Comparison of ENCODE assay signal across 8 cellular contexts in the genomic region with DNA sequence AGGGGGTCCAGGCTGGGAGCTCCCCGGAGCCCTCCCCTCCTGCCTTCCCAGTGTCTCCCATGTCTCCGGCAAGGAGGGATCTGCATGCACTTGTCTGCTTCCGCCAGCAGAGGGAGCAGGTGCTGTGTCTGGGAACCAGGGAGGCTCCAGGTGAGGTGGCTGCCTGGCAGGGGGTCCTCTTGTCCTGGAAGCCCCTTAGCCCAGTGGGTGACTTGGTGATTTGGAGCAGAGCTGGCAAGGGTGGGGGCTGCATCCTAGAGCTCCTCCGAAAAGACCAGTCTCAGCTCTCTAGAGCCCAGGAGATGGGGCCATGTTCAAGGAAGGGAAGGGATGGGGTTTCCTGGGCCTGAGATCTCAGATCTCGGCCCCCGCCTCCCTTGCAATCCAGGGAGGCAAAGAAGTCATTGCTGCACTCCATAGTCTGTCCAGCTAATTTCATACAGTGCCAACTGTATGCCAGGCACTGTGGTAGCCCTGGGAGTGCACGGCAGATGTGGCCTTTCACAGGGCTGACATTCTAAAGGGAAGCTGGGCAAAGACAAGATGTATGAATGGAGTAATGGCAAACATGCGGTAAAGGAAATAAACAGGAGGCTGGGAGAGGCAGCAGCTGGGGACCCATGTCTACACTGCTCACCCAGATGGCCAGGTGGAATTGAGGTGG.
DNase-seq lines count a peak whose midpoint lies in the region; ATAC-seq and TF ChIP-seq lines count a peak whose summit lies in the region.

No MANE protein-coding gene starts in this region.

- ATAC-seq in GM19351 (IDR thresholded peaks at IDR 0.05; ENCODE audit: unreplicated experiment) = peak; percentile 59
- no peak for ATAC-seq in HG03439 (IDR thresholded peaks at IDR 0.05; ENCODE audit: unreplicated experiment)

- in situ Hi-C loops in astrocyte of the spinal cord (cut with HindIII; ENCODE audit: low sequenced_read_pairs) = no loop called here

- TF ChIP-seq CTCF in AG09309 (IDR thresholded peaks at IDR 0.05; ENCODE audit: control insufficient read depth, insufficient read depth, low read depth, low read length, missing control alignments) (peak; percentile 98), astrocyte of the spinal cord (IDR thresholded peaks at IDR 0.05; ENCODE audit: low read depth, low read length) (peak; percentile 98)

- H3K4me3 ChIP-seq in AG09309 (ENCODE audit: control insufficient read depth, low read depth, low read length) (no peak overlapping the region), astrocyte of the spinal cord (ENCODE audit: low read depth, low read length) (no peak overlapping the region), iPS DF 6.9 (ENCODE audit: low read length) (no peak overlapping the region)

- no peaks in the 10 kb centered on the region; the same call in 1 of the 2 replicates for H3K4me1 ChIP-seq in iPS DF 6.9 (ENCODE audit: control insufficient read depth, insufficient read depth, low read length)

- DNase-seq in AG09309 (ENCODE audit: low read depth) (no peak), NCI-H1417 treated with DMSO at 0.1 percent for 48 hours (lab: John Stamatoyannopoulos, UW) (peak; percentile 11), UCSD-AML1 (lab: John Stamatoyannopoulos, UW; ENCODE audit: unreplicated experiment) (peak; percentile 51), astrocyte of the spinal cord (ENCODE audit: low read depth, low spot score) (peak; percentile 32), iPS DF 6.9 (ENCODE audit: low read depth, low spot score) (peak; percentile 72)
- DNase-seq in stimulated activated CD4-positive, alpha-beta T cell treated with anti-CD3 and anti-CD28 coated beads, Interleukin-12 subunit alpha, Interleukin-12 subunit beta, amount 100 ng/mL, for 48 hours (ENCODE audit: low read depth in 2 of 3, low spot score in 1 of 3) = peak; percentile 42 to 72 (median 58)

- no peaks in the 10 kb centered on the region for H3K9me3 ChIP-seq in iPS DF 6.9 (ENCODE audit: control insufficient read depth, insufficient read depth, low read length)

- H3K36me3 ChIP-seq in iPS DF 6.9 (ENCODE audit: control insufficient read depth, insufficient read depth, low read length) = no peaks in the 10 kb centered on the region

- no peaks in the 10 kb centered on the region for H3K27me3 ChIP-seq in iPS DF 6.9 (ENCODE audit: control insufficient read depth, insufficient read depth, low read length)

- H3K27ac ChIP-seq in iPS DF 6.9 (ENCODE audit: low read length) = no peak overlapping the region

- no CpG with 5 or more reads among the region's 8 CpGs for WGBS in iPS DF 6.9 (ENCODE audit: insufficient coverage, insufficient read length)
